ENCODE assay signal across 15 cellular contexts in genomic region chr2:19043893-19044292, GRCh38.
DNase-seq lines count a peak whose midpoint lies in the region; ATAC-seq and TF ChIP-seq lines count a peak whose summit lies in the region.
"Had no signal": no experiment of that assay in that cellular context is flagged by ENCODE, and none has a peak within 500 bp of the region (broad histone marks: within the 10 kb centered on the region; RNA-seq: fewer than 3 reads in every experiment).

No MANE protein-coding gene starts in this region.

- intact Hi-C loops in activated CD4-positive, alpha-beta T cell treated with anti-CD3 and anti-CD28 coated beads, Interleukin-2, amount 10 ng/mL, durations not matched to agents 24 days and 14 days (cut with micrococcal nuclease), result no loop called here
- intact Hi-C loops in lower lobe of right lung (cut with DNase I) (no loop called here), Caco-2 (cut with micrococcal nuclease; ENCODE audit: unreplicated experiment) (no loop called here)
- intact Hi-C loops in activated T-helper 1 cell treated with anti-CD3 and anti-CD28 coated beads, Interleukin-12 subunit alpha, Interleukin-12 subunit beta, Interleukin-2, Interleukin-4 antibody, amounts not matched to agents 30 ng/mL and 10 ng/mL and 1 ng/mL, durations not matched to agents 14 hours and 24 hours and 36 hours (cut with micrococcal nuclease), result no loop called here

- CTCF ChIA-PET in activated CD4-positive, alpha-beta T cell treated with anti-CD3 and anti-CD28 coated beads, Interleukin-2, amount 10 ng/mL, durations not matched to agents 7 days and 5 days (lab: Charles Lee), result no interaction called here
- CTCF ChIA-PET in Caco-2 (lab: Charles Lee), result no interaction called here

- no peak overlapping the region for H3K4me3 Mint-ChIP-seq in activated CD4-positive, alpha-beta T cell treated with anti-CD3 and anti-CD28 coated beads, Interleukin-2, amount 10 ng/mL, durations not matched to agents 24 days and 14 days
- no peak overlapping the region for H3K4me3 Mint-ChIP-seq in activated CD4-positive, alpha-beta T cell treated with anti-CD3 and anti-CD28 coated beads, Interleukin-2, amount 10 ng/mL, durations not matched to agents 7 days and 5 days
- H3K4me3 Mint-ChIP-seq in progenitor cell of endocrine pancreas (ENCODE audit: low read depth), result no peak overlapping the region
- no peak overlapping the region for H3K4me3 Mint-ChIP-seq in activated T-helper 1 cell treated with anti-CD3 and anti-CD28 coated beads, Interleukin-12 subunit alpha, Interleukin-12 subunit beta, Interleukin-2, Interleukin-4 antibody, amounts not matched to agents 30 ng/mL and 10 ng/mL and 1 ng/mL, durations not matched to agents 14 hours and 24 hours and 36 hours
- H3K4me3 Mint-ChIP-seq in Caco-2 (ENCODE audit: unreplicated experiment), result no peak overlapping the region
- H3K4me3 Mint-ChIP-seq: CD14-positive monocyte; CD8-positive, alpha-beta T cell had no signal

- H3K4me1 ChIP-seq in lower lobe of right lung, result peaks cover 19% of the 10 kb centered on the region
- H3K4me1 ChIP-seq in Caco-2, result no peaks in the 10 kb centered on the region

- no peaks in the 10 kb centered on the region for H3K27me3 Mint-ChIP-seq in activated CD4-positive, alpha-beta T cell treated with anti-CD3 and anti-CD28 coated beads, Interleukin-2, amount 10 ng/mL, durations not matched to agents 24 days and 14 days
- no peaks in the 10 kb centered on the region for H3K27me3 Mint-ChIP-seq in activated CD4-positive, alpha-beta T cell treated with anti-CD3 and anti-CD28 coated beads, Interleukin-2, amount 10 ng/mL, durations not matched to agents 7 days and 5 days
- H3K27me3 Mint-ChIP-seq in progenitor cell of endocrine pancreas, result no peaks in the 10 kb centered on the region
- H3K27me3 Mint-ChIP-seq in activated T-helper 1 cell treated with anti-CD3 and anti-CD28 coated beads, Interleukin-12 subunit alpha, Interleukin-12 subunit beta, Interleukin-2, Interleukin-4 antibody, amounts not matched to agents 30 ng/mL and 10 ng/mL and 1 ng/mL, durations not matched to agents 14 hours and 24 hours and 36 hours (ENCODE audit: insufficient read depth), result no peaks in the 10 kb centered on the region
- no peaks in the 10 kb centered on the region for H3K27me3 Mint-ChIP-seq in Caco-2 (ENCODE audit: insufficient read depth, unreplicated experiment)

- H3K4me3 ChIP-seq in lower lobe of right lung, result no peak overlapping the region
- no peak overlapping the region for H3K4me3 ChIP-seq in Caco-2 (ENCODE audit: low read depth, low read length)

- H3K36me3 Mint-ChIP-seq in activated CD4-positive, alpha-beta T cell treated with anti-CD3 and anti-CD28 coated beads, Interleukin-2, amount 10 ng/mL, durations not matched to agents 24 days and 14 days (ENCODE audit: low read depth), result no peaks in the 10 kb centered on the region
- H3K36me3 Mint-ChIP-seq in activated CD4-positive, alpha-beta T cell treated with anti-CD3 and anti-CD28 coated beads, Interleukin-2, amount 10 ng/mL, durations not matched to agents 7 days and 5 days (ENCODE audit: low read depth), result no peaks in the 10 kb centered on the region
- H3K36me3 Mint-ChIP-seq in progenitor cell of endocrine pancreas (ENCODE audit: insufficient read depth) (no peaks in the 10 kb centered on the region), Caco-2 (ENCODE audit: insufficient read depth, unreplicated experiment) (no peaks in the 10 kb centered on the region)
- H3K36me3 Mint-ChIP-seq in activated T-helper 1 cell treated with anti-CD3 and anti-CD28 coated beads, Interleukin-12 subunit alpha, Interleukin-12 subunit beta, Interleukin-2, Interleukin-4 antibody, amounts not matched to agents 30 ng/mL and 10 ng/mL and 1 ng/mL, durations not matched to agents 14 hours and 24 hours and 36 hours (ENCODE audit: low read depth), result no peaks in the 10 kb centered on the region
- H3K36me3 Mint-ChIP-seq: CD14-positive monocyte; CD8-positive, alpha-beta T cell had no signal

- TF ChIP-seq CTCF in lower lobe of right lung (IDR thresholded peaks at IDR 0.05), result no peak
- no peak for TF ChIP-seq CTCF in progenitor cell of endocrine pancreas (IDR thresholded peaks at IDR 0.05; ENCODE audit: unreplicated experiment)
- TF ChIP-seq CTCF in Caco-2 (IDR thresholded peaks at IDR 0.05; ENCODE audit: insufficient read depth in 1 of 2, low read depth in 1 of 2, low read length in 1 of 2, severe bottlenecking in 1 of 2, unreplicated experiment in 1 of 2), result no peak

- H3K27me3 ChIP-seq in lower lobe of right lung (ENCODE audit: low read depth) (no peaks in the 10 kb centered on the region), Caco-2 (replicated peaks; ENCODE audit: control insufficient read depth, insufficient read depth, low read length) (no peaks in the 10 kb centered on the region)

- no peaks in the 10 kb centered on the region for H3K4me1 Mint-ChIP-seq in activated CD4-positive, alpha-beta T cell treated with anti-CD3 and anti-CD28 coated beads, Interleukin-2, amount 10 ng/mL, durations not matched to agents 24 days and 14 days
- no peaks in the 10 kb centered on the region for H3K4me1 Mint-ChIP-seq in activated CD4-positive, alpha-beta T cell treated with anti-CD3 and anti-CD28 coated beads, Interleukin-2, amount 10 ng/mL, durations not matched to agents 7 days and 5 days
- H3K4me1 Mint-ChIP-seq in progenitor cell of endocrine pancreas (ENCODE audit: low read depth), result peaks cover 27% of the 10 kb centered on the region
- no peaks in the 10 kb centered on the region for H3K4me1 Mint-ChIP-seq in activated T-helper 1 cell treated with anti-CD3 and anti-CD28 coated beads, Interleukin-12 subunit alpha, Interleukin-12 subunit beta, Interleukin-2, Interleukin-4 antibody, amounts not matched to agents 30 ng/mL and 10 ng/mL and 1 ng/mL, durations not matched to agents 14 hours and 24 hours and 36 hours (ENCODE audit: low read depth)
- no peaks in the 10 kb centered on the region for H3K4me1 Mint-ChIP-seq in Caco-2 (ENCODE audit: low read depth, unreplicated experiment)

- DNase-seq in activated CD4-positive, alpha-beta T cell treated with anti-CD3 and anti-CD28 coated beads, Interleukin-2, amount 10 ng/mL, durations not matched to agents 24 days and 14 days, result peak; percentile 32
- DNase-seq in activated CD4-positive, alpha-beta T cell treated with anti-CD3 and anti-CD28 coated beads, Interleukin-2, amount 10 ng/mL, durations not matched to agents 7 days and 5 days, result no peak
- DNase-seq in lower lobe of right lung, result no peak
- DNase-seq in progenitor cell of endocrine pancreas (ENCODE audit: low spot score, unreplicated experiment), result no peak
- no peak for DNase-seq in ecto neural progenitor cell (ENCODE audit: low spot score)
- no peak for DNase-seq in activated T-cell treated with anti-CD3 and anti-CD28 coated beads, Interleukin-2, amount 50 U/mL, for 1 hour
- DNase-seq in activated T-helper 1 cell treated with anti-CD3 and anti-CD28 coated beads, Interleukin-12 subunit alpha, Interleukin-12 subunit beta, Interleukin-2, Interleukin-4 antibody, amounts not matched to agents 30 ng/mL and 10 ng/mL and 1 ng/mL, durations not matched to agents 14 hours and 24 hours and 36 hours (ENCODE audit: low spot score), result no peak
- DNase-seq in Caco-2, result no peak
- DNase-seq: CD8-positive, alpha-beta T cell; COR-L47; DMS53; GF-D8 had no signal

- H3K9me3 Mint-ChIP-seq in activated CD4-positive, alpha-beta T cell treated with anti-CD3 and anti-CD28 coated beads, Interleukin-2, amount 10 ng/mL, durations not matched to agents 24 days and 14 days, result no peaks in the 10 kb centered on the region
- H3K9me3 Mint-ChIP-seq in activated CD4-positive, alpha-beta T cell treated with anti-CD3 and anti-CD28 coated beads, Interleukin-2, amount 10 ng/mL, durations not matched to agents 7 days and 5 days, result no peaks in the 10 kb centered on the region
- H3K9me3 Mint-ChIP-seq in progenitor cell of endocrine pancreas (ENCODE audit: low read depth) (peaks cover 3% of the 10 kb centered on the region), Caco-2 (ENCODE audit: unreplicated experiment) (no peaks in the 10 kb centered on the region)
- H3K9me3 Mint-ChIP-seq in activated T-helper 1 cell treated with anti-CD3 and anti-CD28 coated beads, Interleukin-12 subunit alpha, Interleukin-12 subunit beta, Interleukin-2, Interleukin-4 antibody, amounts not matched to agents 30 ng/mL and 10 ng/mL and 1 ng/mL, durations not matched to agents 14 hours and 24 hours and 36 hours, result no peaks in the 10 kb centered on the region
- H3K9me3 Mint-ChIP-seq: CD8-positive, alpha-beta T cell had no signal

- BruUV-seq in Caco-2 (replicated peaks; lab: Mats Ljungman, UMichigan), result no TSS peak

- no peak overlapping the region for H3K27ac ChIP-seq in lower lobe of right lung
- H3K27ac ChIP-seq: 22Rv1 had no signal

- H3K36me3 ChIP-seq in lower lobe of right lung, result no peaks in the 10 kb centered on the region
- no peaks in the 10 kb centered on the region for H3K36me3 ChIP-seq in Caco-2 (ENCODE audit: control insufficient read depth, insufficient read depth, low read length)

- POLR2A ChIA-PET in activated CD4-positive, alpha-beta T cell treated with anti-CD3 and anti-CD28 coated beads, Interleukin-2, amount 10 ng/mL, durations not matched to agents 7 days and 5 days (lab: Charles Lee), result no interaction called here
- POLR2A ChIA-PET in Caco-2 (lab: Charles Lee), result no interaction called here

- H3K9me3 ChIP-seq in lower lobe of right lung, result no peaks in the 10 kb centered on the region
- H3K9me3 ChIP-seq in Caco-2, result no peaks in the 10 kb centered on the region

- ATAC-seq in lower lobe of right lung, result peak; percentile 62 to 87
- ATAC-seq: CD8-positive, alpha-beta T cell; HCT116 had no signal

- no peak overlapping the region for H3K27ac Mint-ChIP-seq in activated CD4-positive, alpha-beta T cell treated with anti-CD3 and anti-CD28 coated beads, Interleukin-2, amount 10 ng/mL, durations not matched to agents 24 days and 14 days
- no peak overlapping the region for H3K27ac Mint-ChIP-seq in activated CD4-positive, alpha-beta T cell treated with anti-CD3 and anti-CD28 coated beads, Interleukin-2, amount 10 ng/mL, durations not matched to agents 7 days and 5 days
- H3K27ac Mint-ChIP-seq in progenitor cell of endocrine pancreas (peak overlapping the region; percentile 86), Caco-2 (ENCODE audit: unreplicated experiment) (no peak overlapping the region)
- no peak overlapping the region for H3K27ac Mint-ChIP-seq in activated T-helper 1 cell treated with anti-CD3 and anti-CD28 coated beads, Interleukin-12 subunit alpha, Interleukin-12 subunit beta, Interleukin-2, Interleukin-4 antibody, amounts not matched to agents 30 ng/mL and 10 ng/mL and 1 ng/mL, durations not matched to agents 14 hours and 24 hours and 36 hours
- H3K27ac Mint-ChIP-seq: CD14-positive monocyte; CD8-positive, alpha-beta T cell had no signal
